27 cellular contexts compared by ENCODE assay signal in genomic region chr3:187706966-187707365, GRCh38. TPM values are rescaled to one million over a fixed set of nuclear protein-coding genes. Genes with fewer than 3 reads are reported as not detected.
DNase-seq lines count a peak whose midpoint lies in the region; ATAC-seq and TF ChIP-seq lines count a peak whose summit lies in the region.
"Had no signal": no experiment of that assay in that cellular context is flagged by ENCODE, and none has a peak within 500 bp of the region (broad histone marks: within the 10 kb centered on the region; RNA-seq: fewer than 3 reads in every experiment).

No MANE protein-coding gene starts in this region.

- intact Hi-C loops in body of pancreas (cut with DNase I), result no loop called here

- DNase-seq in NCI-H2196 (lab: John Stamatoyannopoulos, UW; ENCODE audit: unreplicated experiment) (peak; percentile 55), NCI-H2196 treated with DMSO at 0.1 percent for 48 hours (lab: John Stamatoyannopoulos, UW; ENCODE audit: unreplicated experiment) (no peak), GM23248 (peak; percentile 22), body of pancreas (peak in 3 of 4 donors; percentile 39 to 59 (median 39)), putamen (ENCODE audit: low spot score) (peak; percentile 7)
- DNase-seq: activated CD8-positive, alpha-beta memory T cell treated with anti-CD3 and anti-CD28 coated beads, Interleukin-2, amount 50 U/mL, for 4 hours; activated naive CD8-positive, alpha-beta T cell treated with anti-CD3 and anti-CD28 coated beads for 36 hours; effector CD8-positive, alpha-beta T cell; erythroblast; foreskin keratinocyte; mammary epithelial cell; NCI-H2081 treated with DMSO at 0.1 percent for 48 hours; NCI-H524 treated with DMSO at 0.1 percent for 48 hours; stimulated activated CD4-positive, alpha-beta T cell treated with anti-CD3 and anti-CD28 coated beads, Interleukin-4, amount 100 ng/mL, for 24 hours; stomach; T-helper 9 cell had no signal

- H2AFZ ChIP-seq in GM23248, result no peak overlapping the region
- H2AFZ ChIP-seq: hepatocyte had no signal

- no peak overlapping the region for H3K9ac ChIP-seq in GM23248

- WGBS in GM23248 (ENCODE audit: low coverage in 1 of 2, low lambda C conversion rate in 2 of 2, missing lambda C conversion rate in 2 of 2), 2 experiments, result 60 to 70% methylated on average over 2 of the region's 2 CpGs
- WGBS in body of pancreas, 2 donors, result 75 to 76% methylated on average over 2 of the region's 2 CpGs

- no peaks in the 10 kb centered on the region for H3K36me3 ChIP-seq in GM23248 (ENCODE audit: low read depth)
- no peaks in the 10 kb centered on the region for H3K36me3 ChIP-seq in body of pancreas (replicated peaks in 1 of 2; ENCODE audit: insufficient read depth in 1 of 2, low read depth in 2 of 2)
- H3K36me3 ChIP-seq: stomach had no signal

- H3F3A ChIP-seq in GM23248 (ENCODE audit: insufficient read depth), result no peaks in the 10 kb centered on the region

- no peaks in the 10 kb centered on the region for H3K79me2 ChIP-seq in GM23248 (ENCODE audit: insufficient read depth)
- H3K79me2 ChIP-seq: hepatocyte had no signal

- no peaks in the 10 kb centered on the region for H3K4me1 ChIP-seq in GM23248 (ENCODE audit: insufficient read depth)
- no peaks in the 10 kb centered on the region for H3K4me1 ChIP-seq in body of pancreas
- H3K4me1 ChIP-seq: foreskin keratinocyte, stomach had no signal

- ATAC-seq in body of pancreas (no peak), GM21786 (IDR thresholded peaks at IDR 0.05; ENCODE audit: unreplicated experiment) (no peak), HG03159 (IDR thresholded peaks at IDR 0.05; ENCODE audit: unreplicated experiment) (no peak), GM21515 (IDR thresholded peaks at IDR 0.05; ENCODE audit: unreplicated experiment) (no peak)
- ATAC-seq: foreskin keratinocyte, HCT116, SK-N-SH treated with all-trans-retinoic acid at 6 μM for 48 hours, WTC11 had no signal

- H3K27me3 ChIP-seq in GM23248 (replicated peaks; ENCODE audit: insufficient read depth), result no peaks in the 10 kb centered on the region
- no peaks in the 10 kb centered on the region for H3K27me3 ChIP-seq in body of pancreas
- H3K27me3 ChIP-seq: foreskin keratinocyte, hepatocyte, stomach had no signal

- H3K4me3 ChIP-seq in GM23248 (no peak overlapping the region), body of pancreas (no peak overlapping the region)
- H3K4me3 ChIP-seq: hepatocyte, stomach had no signal

- TF ChIP-seq CTCF in body of pancreas (IDR thresholded peaks at IDR 0.05), result no peak

- no peaks in the 10 kb centered on the region for H3K9me2 ChIP-seq in GM23248 (ENCODE audit: insufficient read depth)

- H4K20me1 ChIP-seq in GM23248 (ENCODE audit: insufficient read depth), result no peaks in the 10 kb centered on the region

- no peak overlapping the region for H3K4me2 ChIP-seq in GM23248 (ENCODE audit: unreplicated experiment)
- H3K4me2 ChIP-seq: hepatocyte had no signal

- TF ChIP-seq POLR2A in body of pancreas (IDR thresholded peaks at IDR 0.05), result no peak

- H3K9me3 ChIP-seq in GM23248 (ENCODE audit: low read depth), result no peaks in the 10 kb centered on the region
- H3K9me3 ChIP-seq in body of pancreas, result no peaks in the 10 kb centered on the region
- H3K9me3 ChIP-seq: stomach had no signal

- in situ Hi-C loops in GM23248 (cut with MboI), result loop anchor here (25.0 kb wide), 1 partner anchor 1095 kb away; the partner anchor contains the start of gene AHSG

- no peak overlapping the region for H3K27ac ChIP-seq in GM23248
- no peak overlapping the region for H3K27ac ChIP-seq in body of pancreas
- H3K27ac ChIP-seq: foreskin keratinocyte, hepatocyte, stomach had no signal

RNA-seq across cellular contexts. Expression of gene RTP2, which starts 4.6 kb away (rescaled TPM):
- total RNA-seq in GM23248 (2014; rRNA removed; shearing (Covaris generic)), result not detected in 2 replicates
- polyA plus RNA-seq in GM23248 (2016; fragmentation: Nextera tagmentation; extraction: Ambion mirVana), result not detected in 2 replicates
- total RNA-seq in body of pancreas, result not detected
- total RNA-seq: activated naive CD8-positive, alpha-beta T cell treated with anti-CD3 and anti-CD28 coated beads for 36 hours; activated T-helper 2 cell treated with anti-CD3 and anti-CD28 coated beads, Interferon-gamma antibody, Interleukin-2, Interleukin-4, amounts not matched to agents 10 μg/mL and 5 μg/mL and 100 μg/mL, durations not matched to agents 14 hours and 24 hours and 36 hours; chondrocyte; foreskin keratinocyte; G401; hepatocyte; mammary epithelial cell; RPMI7951; stomach; WTC11 had no signal
- polyA plus RNA-seq: foreskin keratinocyte, hepatocyte, mammary epithelial cell, stomach had no signal

RNA-seq across cellular contexts. Expression of gene SST, which starts 36.8 kb away (rescaled TPM):
- total RNA-seq in GM23248 (2014; rRNA removed; shearing (Covaris generic)), result 1.6 TPM in 1 of 2 replicates, not detected in the other
- polyA plus RNA-seq in GM23248 (2016; fragmentation: Nextera tagmentation; extraction: Ambion mirVana), result 3.1 and 3.2 TPM in 2 replicates
- total RNA-seq in body of pancreas, result 100 to 1,000 TPM; 482 to 738 TPM
- total RNA-seq: activated naive CD8-positive, alpha-beta T cell treated with anti-CD3 and anti-CD28 coated beads for 36 hours; activated T-helper 2 cell treated with anti-CD3 and anti-CD28 coated beads, Interferon-gamma antibody, Interleukin-2, Interleukin-4, amounts not matched to agents 10 μg/mL and 5 μg/mL and 100 μg/mL, durations not matched to agents 14 hours and 24 hours and 36 hours; chondrocyte; foreskin keratinocyte; G401; mammary epithelial cell; RPMI7951 had no signal
- polyA plus RNA-seq: foreskin keratinocyte, mammary epithelial cell had no signal

RNA-seq across cellular contexts. Expression of gene BCL6, which starts 38.3 kb away (rescaled TPM):
- total RNA-seq in GM23248 (2014; rRNA removed; shearing (Covaris generic)), result 32.3 and 61.6 TPM in 2 replicates
- 6.3 and 8.7 TPM in 2 replicates for polyA plus RNA-seq in GM23248 (2016; fragmentation: Nextera tagmentation; extraction: Ambion mirVana)
- total RNA-seq in body of pancreas, result 10 to 100 TPM; 45.7 to 53.4 TPM

Comparison
In these comparisons a context has a peak if more than half of its experiments do, and no peak if none do; other contexts are left out.
1. RNA of gene SST, which starts 36.8 kb away (total RNA-seq): 482 to 738 TPM in body of pancreas; 1.6 TPM in GM23248; every median in the first group is over 100 times any median in the second.